In the genomic region with DNA sequence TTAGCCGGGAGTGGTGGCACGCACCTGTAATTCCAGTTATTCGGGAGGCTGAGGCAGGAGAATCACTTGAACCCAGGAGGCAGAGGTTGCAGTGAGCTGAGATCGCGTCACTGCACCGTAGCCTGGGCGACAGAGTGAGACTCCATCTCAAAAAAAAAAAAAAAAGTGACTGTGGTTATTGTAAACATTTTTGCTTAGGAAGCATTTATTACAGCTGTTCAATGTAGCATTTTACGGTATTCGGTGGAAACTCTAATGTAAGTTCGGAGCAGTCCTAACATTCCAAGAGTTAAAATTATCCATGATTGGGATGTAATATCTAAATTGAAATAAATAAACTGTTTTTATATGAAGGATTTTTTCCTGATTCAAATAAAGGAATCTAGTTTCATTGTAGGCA, we compare ENCODE assay signal across 23 cellular contexts.
"Had no signal": no experiment of that assay in that cellular context is flagged by ENCODE, and none has a peak within 500 bp of the region (broad histone marks: within the 10 kb centered on the region; RNA-seq: fewer than 3 reads in every experiment).

No MANE protein-coding gene starts in this region.

- H3K27ac Mint-ChIP-seq: dendritic cell treated with granulocyte-macrophage colony-stimulating factor and Interleukin-4, amounts not matched to agents 40 ng/mL and 50 ng/mL, for 4 days; effector memory CD8-positive, alpha-beta T cell; endodermal cell; mesothelial cell of epicardium; naive thymus-derived CD4-positive, alpha-beta T cell had no signal

- H3K9me3 ChIP-seq: colonic mucosa, esophagus squamous epithelium, gastrocnemius medialis, heart right ventricle, left lung, lower lobe of right lung had no signal

- H3K4me1 Mint-ChIP-seq: mesothelial cell of epicardium; naive thymus-derived CD4-positive, alpha-beta T cell had no signal

- H3K27me3 ChIP-seq: colonic mucosa, esophagus squamous epithelium, gastrocnemius medialis, heart right ventricle, left lung had no signal

- H3K4me3 Mint-ChIP-seq: dendritic cell treated with granulocyte-macrophage colony-stimulating factor and Interleukin-4, amounts not matched to agents 40 ng/mL and 50 ng/mL, for 4 days; effector memory CD8-positive, alpha-beta T cell; endodermal cell; mesothelial cell of epicardium; naive thymus-derived CD4-positive, alpha-beta T cell had no signal

- H3K36me3 Mint-ChIP-seq: mesothelial cell of epicardium had no signal

- FAIRE-seq: endometrium, islet of Langerhans had no signal

- H3K27me3 Mint-ChIP-seq: naive thymus-derived CD4-positive, alpha-beta T cell had no signal

- H3K4me1 ChIP-seq: colonic mucosa, esophagus squamous epithelium, gastrocnemius medialis, heart right ventricle, left lung, lower lobe of right lung had no signal

- ATAC-seq: effector memory CD8-positive, alpha-beta T cell; esophagus mucosa; gastrocnemius medialis; heart right ventricle; left cardiac atrium; left lung; left ventricle myocardium superior; lower lobe of right lung; naive thymus-derived CD4-positive, alpha-beta T cell had no signal

- DNase-seq: colonic mucosa; cortex of kidney; effector CD8-positive, alpha-beta T cell; effector memory CD8-positive, alpha-beta T cell; endodermal cell; erythroblast; esophagus squamous epithelium; gastrocnemius medialis; glutamatergic neuron; head of caudate nucleus; heart right ventricle; hippocampal formation; left cardiac atrium; left lung; left ventricle myocardium superior; lower lobe of right lung; naive thymus-derived CD4-positive, alpha-beta T cell had no signal

- H3K4me3 ChIP-seq: colonic mucosa, esophagus squamous epithelium, gastrocnemius medialis, heart right ventricle, left lung, lower lobe of right lung had no signal

- H3K36me3 ChIP-seq: colonic mucosa, esophagus squamous epithelium, gastrocnemius medialis, heart right ventricle, left lung, lower lobe of right lung had no signal

- H3K9me3 Mint-ChIP-seq: endodermal cell, mesothelial cell of epicardium had no signal

- H3K27ac ChIP-seq: colonic mucosa, epithelial cell of prostate, esophagus squamous epithelium, gastrocnemius medialis, heart right ventricle, left lung, lower lobe of right lung had no signal
